In the genomic region with DNA sequence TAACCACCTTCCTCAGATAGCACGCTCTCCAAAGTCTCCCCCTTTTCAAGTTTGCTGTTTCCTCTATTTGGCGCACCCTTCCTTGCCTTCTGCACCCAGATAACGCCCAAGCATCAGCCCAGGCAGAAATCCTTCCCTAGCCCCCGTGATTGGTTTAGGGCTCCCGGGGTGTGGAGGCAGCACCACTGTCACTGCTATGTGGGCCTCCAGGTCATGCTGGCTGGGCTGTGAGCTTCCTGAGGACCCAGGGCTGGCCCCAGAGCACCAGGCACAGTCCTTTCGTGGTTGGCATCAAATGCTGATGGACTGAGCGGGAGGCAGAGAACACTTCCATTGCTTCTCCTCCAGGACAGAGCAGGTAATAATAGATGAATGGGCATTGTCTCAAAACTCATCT, we compare ENCODE assay signal across 26 cellular contexts.
"Had no signal": no experiment of that assay in that cellular context is flagged by ENCODE, and none has a peak within 500 bp of the region (broad histone marks: within the 10 kb centered on the region; RNA-seq: fewer than 3 reads in every experiment).

No MANE protein-coding gene starts in this region.

- H3K36me3 Mint-ChIP-seq: natural killer cell had no signal

- H3K27me3 Mint-ChIP-seq: stimulated activated naive CD8-positive, alpha-beta T cell treated with anti-CD3 and anti-CD28 coated beads, Interleukin-15, amount 100 ng/mL, for 72 hours had no signal

- H3K27me3 ChIP-seq: colonic mucosa, hepatocyte, neutrophil, spleen, suprapubic skin, transverse colon, upper lobe of right lung, vagina had no signal

- ATAC-seq: esophagus mucosa; foreskin keratinocyte; gastroesophageal sphincter; heart left ventricle; left ventricle myocardium superior; lower lobe of right lung; natural killer cell; right cardiac atrium; stimulated activated naive CD8-positive, alpha-beta T cell treated with anti-CD3 and anti-CD28 coated beads, Interleukin-15, amount 100 ng/mL, for 72 hours; upper lobe of right lung had no signal

- DNase-seq: colonic mucosa; effector CD8-positive, alpha-beta T cell; foreskin keratinocyte; heart left ventricle; left ventricle myocardium superior; lower lobe of right lung; natural killer cell; right cardiac atrium; spleen; stimulated activated CD4-positive, alpha-beta T cell treated with anti-CD3 and anti-CD28 coated beads, Interleukin-4, amount 100 ng/mL, for 4 hours; stimulated activated naive CD4-positive, alpha-beta T cell; stimulated activated naive CD8-positive, alpha-beta T cell treated with anti-CD3 and anti-CD28 coated beads, Interleukin-15, amount 100 ng/mL, for 72 hours; transverse colon; upper lobe of right lung had no signal

- H3K36me3 ChIP-seq: colonic mucosa, gastroesophageal sphincter, heart left ventricle, lower lobe of right lung, neutrophil, prostate gland, spleen, suprapubic skin, transverse colon, upper lobe of right lung, vagina had no signal

- H3K4me1 ChIP-seq: colonic mucosa, gastroesophageal sphincter, parathyroid adenoma, prostate gland, transverse colon, upper lobe of right lung had no signal

- H3K27ac Mint-ChIP-seq: dendritic cell treated with granulocyte-macrophage colony-stimulating factor and Interleukin-4, amounts not matched to agents 40 ng/mL and 50 ng/mL, for 4 days; endodermal cell; natural killer cell had no signal

- H3K9me3 Mint-ChIP-seq: endodermal cell; natural killer cell; stimulated activated naive CD8-positive, alpha-beta T cell treated with anti-CD3 and anti-CD28 coated beads, Interleukin-15, amount 100 ng/mL, for 72 hours had no signal

- H3K27ac ChIP-seq: colonic mucosa, epithelial cell of prostate, foreskin keratinocyte, gastroesophageal sphincter, heart left ventricle, hepatocyte, lower lobe of right lung, neutrophil, parathyroid adenoma, prostate gland, spleen, suprapubic skin, transverse colon, upper lobe of right lung, vagina had no signal

- H3K4me3 ChIP-seq: colonic mucosa, gastroesophageal sphincter, heart left ventricle, hepatocyte, lower lobe of right lung, prostate gland, skin epidermis, spleen, suprapubic skin, transverse colon, upper lobe of right lung, vagina had no signal

- H3K4me2 ChIP-seq: hepatocyte had no signal

- H2AFZ ChIP-seq: hepatocyte, parathyroid adenoma had no signal

- H3K79me2 ChIP-seq: hepatocyte, parathyroid adenoma had no signal

- H3K4me3 Mint-ChIP-seq: dendritic cell treated with granulocyte-macrophage colony-stimulating factor and Interleukin-4, amounts not matched to agents 40 ng/mL and 50 ng/mL, for 4 days; endodermal cell; natural killer cell; stimulated activated naive CD8-positive, alpha-beta T cell treated with anti-CD3 and anti-CD28 coated beads, Interleukin-15, amount 100 ng/mL, for 72 hours had no signal

- H3K9ac ChIP-seq: parathyroid adenoma had no signal

- H3K9me3 ChIP-seq: colonic mucosa, gastroesophageal sphincter, heart left ventricle, lower lobe of right lung, neutrophil, prostate gland, spleen, suprapubic skin, transverse colon, upper lobe of right lung, vagina had no signal
